In the genomic region with DNA sequence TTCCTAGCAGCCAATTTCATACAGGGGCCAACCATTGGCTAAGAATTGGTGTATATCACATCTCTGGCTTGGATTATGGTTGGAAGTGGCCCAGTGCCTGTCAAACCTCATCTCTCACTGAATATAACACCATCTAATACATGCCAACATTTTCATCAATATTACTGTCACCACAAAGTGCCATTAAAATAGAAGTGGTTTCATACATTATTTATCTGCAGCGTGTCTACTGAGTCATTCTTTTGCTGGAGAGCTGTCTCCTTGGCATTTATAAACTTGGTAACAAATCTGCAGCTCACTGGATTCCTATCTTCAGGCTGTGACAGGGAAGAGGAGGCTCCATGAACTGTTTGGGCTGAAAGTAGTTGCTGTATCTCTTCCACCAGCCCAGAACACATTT, we compare ENCODE assay signal across 22 cellular contexts.
"Had no signal": no experiment of that assay in that cellular context is flagged by ENCODE, and none has a peak within 500 bp of the region (broad histone marks: within the 10 kb centered on the region; RNA-seq: fewer than 3 reads in every experiment).

No MANE protein-coding gene starts in this region.

- H3K36me3 ChIP-seq: cardiac muscle cell, esophagus squamous epithelium, heart left ventricle, thoracic aorta, vagina had no signal

- H3K9me3 ChIP-seq: body of pancreas, esophagus squamous epithelium, heart left ventricle, thoracic aorta, vagina had no signal

- H3K9me3 Mint-ChIP-seq: activated naive CD8-positive, alpha-beta T cell treated with anti-CD3 and anti-CD28 coated beads, Interleukin-2, amount 10 ng/mL, durations not matched to agents 7 days and 5 days; activated T-cell treated with anti-CD3 and anti-CD28 coated beads, Interleukin-2, amount 50 U/mL, for 24 hours; activated T-helper 2 cell treated with anti-CD3 and anti-CD28 coated beads, Interferon-gamma antibody, Interleukin-2, Interleukin-4, amounts not matched to agents 10 μg/mL and 5 μg/mL and 100 μg/mL, durations not matched to agents 14 hours and 24 hours and 36 hours; endodermal cell; naive thymus-derived CD8-positive, alpha-beta T cell; T-helper 2 cell treated with Interferon-gamma antibody and Interleukin-4, amounts not matched to agents 5 μg/mL and 100 μg/mL, for 36 hours; type B pancreatic cell had no signal

- H3K4me3 ChIP-seq: body of pancreas, cardiac muscle cell, esophagus squamous epithelium, heart left ventricle, lung, thoracic aorta, vagina had no signal

- H3K27me3 Mint-ChIP-seq: activated naive CD8-positive, alpha-beta T cell treated with anti-CD3 and anti-CD28 coated beads, Interleukin-2, amount 10 ng/mL, durations not matched to agents 7 days and 5 days; activated T-cell treated with anti-CD3 and anti-CD28 coated beads, Interleukin-2, amount 50 U/mL, for 24 hours; naive thymus-derived CD8-positive, alpha-beta T cell had no signal

- H3K4me1 Mint-ChIP-seq: activated naive CD8-positive, alpha-beta T cell treated with anti-CD3 and anti-CD28 coated beads, Interleukin-2, amount 10 ng/mL, durations not matched to agents 7 days and 5 days; endodermal cell; naive thymus-derived CD8-positive, alpha-beta T cell had no signal

- H3K27ac ChIP-seq: body of pancreas, cardiac muscle cell, esophagus squamous epithelium, heart left ventricle, thoracic aorta, vagina had no signal

- H3K36me3 Mint-ChIP-seq: activated naive CD8-positive, alpha-beta T cell treated with anti-CD3 and anti-CD28 coated beads, Interleukin-2, amount 10 ng/mL, durations not matched to agents 7 days and 5 days; naive thymus-derived CD8-positive, alpha-beta T cell; type B pancreatic cell had no signal

- H3K4me1 ChIP-seq: body of pancreas, esophagus squamous epithelium, heart left ventricle, vagina had no signal

- H3K27ac Mint-ChIP-seq: activated naive CD8-positive, alpha-beta T cell treated with anti-CD3 and anti-CD28 coated beads, Interleukin-2, amount 10 ng/mL, durations not matched to agents 7 days and 5 days; activated T-cell treated with anti-CD3 and anti-CD28 coated beads, Interleukin-2, amount 50 U/mL, for 24 hours; activated T-helper 2 cell treated with anti-CD3 and anti-CD28 coated beads, Interferon-gamma antibody, Interleukin-2, Interleukin-4, amounts not matched to agents 10 μg/mL and 5 μg/mL and 100 μg/mL, durations not matched to agents 14 hours and 24 hours and 36 hours; endodermal cell; T-helper 2 cell treated with Interferon-gamma antibody and Interleukin-4, amounts not matched to agents 5 μg/mL and 100 μg/mL, for 36 hours; type B pancreatic cell had no signal

- H3K4me3 Mint-ChIP-seq: activated naive CD8-positive, alpha-beta T cell treated with anti-CD3 and anti-CD28 coated beads, Interleukin-2, amount 10 ng/mL, durations not matched to agents 7 days and 5 days; activated T-cell treated with anti-CD3 and anti-CD28 coated beads, Interleukin-2, amount 50 U/mL, for 24 hours; endodermal cell; naive thymus-derived CD8-positive, alpha-beta T cell; T-helper 2 cell treated with Interferon-gamma antibody and Interleukin-4, amounts not matched to agents 5 μg/mL and 100 μg/mL, for 36 hours; type B pancreatic cell had no signal

- DNase-seq: activated CD8-positive, alpha-beta memory T cell treated with anti-CD3 and anti-CD28 coated beads for 24 hours; activated CD8-positive, alpha-beta memory T cell treated with anti-CD3 and anti-CD28 coated beads, Interleukin-2, amount 50 U/mL, for 4 hours; activated naive CD4-positive, alpha-beta T cell treated with Interleukin-2 at 50 U/mL for 16 hours; activated naive CD8-positive, alpha-beta T cell treated with anti-CD3 and anti-CD28 coated beads, Interleukin-2, amount 10 ng/mL, durations not matched to agents 7 days and 5 days; activated T-cell treated with anti-CD3 and anti-CD28 coated beads, Interleukin-2, amount 50 U/mL, for 24 hours; body of pancreas; cortex of kidney; endodermal cell; esophagus squamous epithelium; heart left ventricle; islet precursor cell; naive thymus-derived CD8-positive, alpha-beta T cell; retina; stimulated activated CD4-positive, alpha-beta T cell treated with anti-CD3 and anti-CD28 coated beads, Interleukin-4, amount 100 ng/mL, for 24 hours; stimulated activated naive CD4-positive, alpha-beta T cell treated with Interleukin-2 at 50 U/mL for 16 hours had no signal

- H3K27me3 ChIP-seq: body of pancreas, esophagus squamous epithelium, vagina had no signal
